Comparison of ENCODE assay signal across 8 cellular contexts in the genomic region with DNA sequence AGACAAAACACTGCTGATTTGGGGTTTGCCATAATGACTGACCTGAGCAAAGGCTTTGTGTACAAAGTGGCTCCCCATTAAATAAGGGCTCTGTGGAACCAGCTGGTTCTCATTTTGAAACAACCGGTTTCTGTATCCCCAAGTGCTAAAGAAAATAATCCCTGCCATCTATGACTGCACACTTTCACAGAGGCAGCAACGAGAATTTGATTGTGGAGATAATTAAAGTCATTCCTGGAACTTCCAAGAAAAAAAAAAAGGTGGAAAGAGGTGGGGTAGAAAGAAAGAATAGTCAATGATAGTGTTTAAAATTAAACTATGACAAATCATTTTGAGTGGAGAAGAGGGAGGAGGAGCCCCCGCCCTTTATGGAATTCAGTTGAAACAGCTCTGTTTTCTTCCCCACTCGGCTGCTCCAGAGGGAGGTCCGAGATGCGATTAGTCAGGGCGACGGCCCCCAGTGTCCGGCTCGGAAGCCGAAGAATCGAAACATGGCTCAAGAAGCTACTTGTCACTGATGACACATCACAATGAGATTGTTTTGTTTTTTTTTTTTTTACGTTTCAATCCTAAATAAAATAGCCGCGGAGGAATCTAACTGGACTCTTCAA. TPM values are rescaled to one million over a fixed set of nuclear protein-coding genes. Genes with fewer than 3 reads are reported as not detected.
A peak's percentile ranks its signal among the peaks of the same experiment; 100 is the strongest.
DNase-seq lines count a peak whose midpoint lies in the region; FAIRE-seq and TF ChIP-seq lines count a peak whose summit lies in the region.

No MANE protein-coding gene starts in this region.

- peaks cover 67% of the 10 kb centered on the region for H3K4me1 Mint-ChIP-seq in brain

- H3K27ac ChIP-seq in iPS-18a (ENCODE audit: low read length), result no peak overlapping the region

- peaks cover 78% of the 10 kb centered on the region for H3K27me3 ChIP-seq in iPS-18a (ENCODE audit: control insufficient read depth, insufficient read depth, low read length)

- H3K9me3 ChIP-seq in iPS-18a (ENCODE audit: control insufficient read depth, low read depth, low read length), result no peaks in the 10 kb centered on the region

- no peaks in the 10 kb centered on the region for H3K36me3 Mint-ChIP-seq in brain

- H3K27ac Mint-ChIP-seq in brain, result peak overlapping the region in 4 of 5 experiments; percentile 5 to 87 (median 64)

- H3K36me3 ChIP-seq in iPS-18a (ENCODE audit: control insufficient read depth, low read depth, low read length), result no peaks in the 10 kb centered on the region

- no peak overlapping the region for H3K9ac ChIP-seq in iPS-18a (ENCODE audit: low read length)

- CTCF ChIA-PET in GM10248 (lab: Yijun Ruan, JAX), result interaction anchor here (1.1 to 2.5 kb wide), 6 partner anchors 9 to 45 kb away, joined by 3 to 6 read pairs (median 4); no protein-coding TSS in a partner anchor

- peak overlapping the region; percentile 32 for H3K4me3 ChIP-seq in iPS-18a (ENCODE audit: low read length)

- TF ChIP-seq CTCF in brain (conservative IDR thresholded peaks at IDR 0.05) (no peak), GM10248 (IDR thresholded peaks at IDR 0.05; ENCODE audit: control extremely low read depth, extremely low read depth, low read depth, missing control alignments) (no peak)

- POLR2A ChIA-PET in GM10248 (lab: Yijun Ruan, JAX), result no interaction called here

- H3K4me3 Mint-ChIP-seq in brain, result peak overlapping the region; percentile 14 to 80 (median 63)

- peak; percentile 4 for DNase-seq in H54 (ENCODE audit: insufficient read length, low spot score)
- DNase-seq in stromal cell of bone marrow (ENCODE audit: low read depth), result peak; percentile 91
- DNase-seq in NCI-H446 treated with DMSO at 0.1 percent for 48 hours (lab: John Stamatoyannopoulos, UW), result no peak
- DNase-seq in 8988T, result no peak
- no peak for DNase-seq in GM10248 (ENCODE audit: extremely low spot score)
- DNase-seq in activated CD4-positive, alpha-beta T cell treated with anti-CD3 and anti-CD28 coated beads for 1 hour, result no peak

- TF ChIP-seq POLR2A in H54 (IDR thresholded peaks at IDR 0.05; ENCODE audit: low read depth, low read length), result no peak

- peaks cover 42% of the 10 kb centered on the region for H3K27me3 Mint-ChIP-seq in brain

- H3K4me1 ChIP-seq in iPS-18a (ENCODE audit: control insufficient read depth, low read depth, low read length), result peaks cover 16% of the 10 kb centered on the region

- no peak for FAIRE-seq in H54 (lab: Jason Lieb, UNC)

- no peaks in the 10 kb centered on the region for H3K9me3 Mint-ChIP-seq in brain

RNA-seq across cellular contexts. Expression of gene EBF1, which starts 38.4 kb away (rescaled TPM):
- 9.7 TPM for polyA plus RNA-seq in brain (ENCODE audit: insufficient read depth, low read depth, low replicate concordance)

Comparison
In these comparisons a context has a peak if more than half of its experiments do, and no peak if none do; other contexts are left out.
1. DNase-seq: peak in H54 (single experiment) and stromal cell of bone marrow (single experiment); none in NCI-H446 treated with DMSO at 0.1 percent for 48 hours (single experiment), 8988T (single experiment), GM10248 (single experiment) and activated CD4-positive, alpha-beta T cell treated with anti-CD3 and anti-CD28 coated beads for 1 hour (single experiment).